8 cellular contexts compared by ENCODE assay signal in the genomic region with DNA sequence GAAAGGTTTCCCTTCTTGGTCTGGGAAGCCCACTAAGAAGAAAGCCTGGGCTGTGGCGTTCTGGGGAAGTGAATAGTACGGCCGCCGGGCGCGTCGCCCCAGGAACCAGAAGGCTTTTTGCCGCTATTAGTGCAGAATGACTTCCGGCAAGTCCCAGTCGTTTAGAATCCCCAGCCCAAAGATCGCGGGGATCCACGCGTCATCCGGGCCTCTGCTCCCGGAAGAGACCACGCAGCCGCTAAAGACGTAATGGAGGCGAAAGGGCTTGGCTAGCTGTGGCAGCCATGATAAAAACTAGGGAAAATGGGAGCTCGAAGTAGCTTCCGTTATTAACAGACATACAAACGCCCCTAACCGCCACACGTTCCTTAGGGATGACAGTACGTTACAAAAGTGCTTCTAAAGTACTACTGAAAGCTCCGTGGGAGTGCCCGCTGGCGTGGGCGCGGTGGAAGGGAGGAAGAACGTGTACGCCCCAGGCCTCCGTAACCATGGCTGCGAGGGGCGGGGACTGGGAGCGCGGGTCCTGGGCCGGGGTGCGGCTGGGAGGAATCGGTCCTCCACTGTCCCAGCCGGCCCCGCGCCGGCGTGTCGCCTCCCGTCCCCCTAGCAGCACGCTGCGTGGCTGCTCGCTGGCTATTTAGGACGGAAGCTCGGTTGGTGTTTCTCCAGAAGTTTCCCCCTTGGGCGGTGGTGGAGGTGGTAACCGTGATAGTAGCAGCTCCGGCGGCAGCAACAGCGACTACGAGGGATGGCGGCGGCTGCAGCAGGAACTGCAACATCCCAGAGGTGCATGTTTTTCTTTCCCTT. TPM values are rescaled to one million over a fixed set of nuclear protein-coding genes. Genes with fewer than 3 reads are reported as not detected.
DNase-seq lines count a peak whose midpoint lies in the region; ATAC-seq and TF ChIP-seq lines count a peak whose summit lies in the region.

Gene SUGT1, plus strand, starts transcription at position 667 of the 810 bp plus-strand sequence. Its CDS starts 85 bp downstream, at position 752.

- DNase-seq in DMS53 treated with DMSO at 0.1 percent for 48 hours (lab: John Stamatoyannopoulos, UW; ENCODE audit: unreplicated experiment): peak; percentile 97
- peak; percentile 96 for DNase-seq in Jurkat, Clone E6-1 (ENCODE audit: low read depth, low spot score)
- DNase-seq in PC-3: peak; percentile 92
- DNase-seq in activated T-cell treated with anti-CD3 and anti-CD28 coated beads for 48 hours (ENCODE audit: low read depth): peak; percentile 92
- DNase-seq in erythroblast (lab: John Stamatoyannopoulos, UW): peak; percentile 97 to 98
- peak; percentile 96 for DNase-seq in stimulated activated CD8-positive, alpha-beta memory T cell treated with anti-CD3 and anti-CD28 coated beads, Interleukin-4, amount 100 ng/mL, for 48 hours

- CTCF ChIA-PET in PC-3 (lab: Charles Lee): interaction anchor here (0.6 to 1.2 kb wide), 3 partner anchors 13 to 803 kb away, joined by 3 to 5 read pairs (median 4); no protein-coding TSS in a partner anchor

- H3K4me3 ChIP-seq in Jurkat, Clone E6-1 (ENCODE audit: low read length): peak within 1 kb of the TSS; percentile 75
- H3K4me3 ChIP-seq in PC-3 (ENCODE audit: low read length) (peak within 1 kb of the TSS; percentile 97), mucosa of rectum (ENCODE audit: low read length in 2 of 2) (peak within 1 kb of the TSS; percentile 88 to 89)

- H3K4me2 ChIP-seq in PC-3 (ENCODE audit: low read length): peak within 1 kb of the TSS; percentile 92

- POLR2A ChIA-PET in PC-3 (lab: Charles Lee; ENCODE audit: unreplicated experiment): interaction anchor here (0.6 to 1.3 kb wide), 4 partner anchors 35 to 1050 kb away, joined by 3 to 19 read pairs (median 5); no protein-coding TSS in a partner anchor

- H2AFZ ChIP-seq in PC-3 (ENCODE audit: low read length): peak within 1 kb of the TSS; percentile 77

- TF ChIP-seq POLR2A in erythroblast (IDR thresholded peaks at IDR 0.05; ENCODE audit: low read length): peak; percentile 93

- H3K27me3 ChIP-seq in PC-3 (ENCODE audit: low read length): no peaks in the 10 kb centered on the region
- H3K27me3 ChIP-seq in mucosa of rectum (ENCODE audit: control insufficient read depth in 2 of 2, insufficient read depth in 2 of 2, low read length in 2 of 2): no peaks in the 10 kb centered on the region

- no TSS peak for BruUV-seq in PC-3 (replicated peaks; lab: Mats Ljungman, UMichigan)

- H3K27ac ChIP-seq in PC-3 (ENCODE audit: low read length) (peak within 1 kb of the TSS; percentile 93), mucosa of rectum (ENCODE audit: low read depth in 2 of 2, low read length in 2 of 2) (peak within 1 kb of the TSS; percentile 99 to 100)

- H3K9me2 ChIP-seq in PC-3 (replicated peaks; ENCODE audit: low read length): no peaks in the 10 kb centered on the region

- ATAC-seq in GM21619 (IDR thresholded peaks at IDR 0.05; ENCODE audit: unreplicated experiment): peak; percentile 92
- peak; percentile 97 for ATAC-seq in PC-3

- H3F3A ChIP-seq in PC-3 (ENCODE audit: low read length, unreplicated experiment): no peaks in the 10 kb centered on the region

- H3K9me3 ChIP-seq in PC-3 (ENCODE audit: low read length) (no peaks in the 10 kb centered on the region), mucosa of rectum (ENCODE audit: control insufficient read depth in 2 of 2, low read length in 2 of 2) (no peaks in the 10 kb centered on the region)

- H4K20me1 ChIP-seq in PC-3 (ENCODE audit: low read length): peaks cover 4% of the 10 kb centered on the region; the same call in 1 of the 2 replicates

- intact Hi-C loops in PC-3 (cut with micrococcal nuclease): loop anchor here (1.0 to 5.0 kb wide), 2 partner anchors 35 to 195 kb away; partner anchors contain the start of gene CKAP2

- peaks cover 70% of the 10 kb centered on the region for H3K79me2 ChIP-seq in PC-3 (ENCODE audit: low read length)

- TF ChIP-seq CTCF in PC-3 (conservative IDR thresholded peaks at IDR 0.05; ENCODE audit: low read depth, low read length): peak; percentile 55

- H3K9ac ChIP-seq in PC-3 (ENCODE audit: low read length) (peak within 1 kb of the TSS; percentile 88), mucosa of rectum (ENCODE audit: low read depth in 1 of 2, low read length in 2 of 2) (peak within 1 kb of the TSS; percentile 88 to 97)

- H3K36me3 ChIP-seq in PC-3 (ENCODE audit: low read depth, low read length) (peaks cover 4% of the 10 kb centered on the region; the same call in 1 of the 2 replicates), mucosa of rectum (ENCODE audit: control insufficient read depth in 2 of 2, insufficient read depth in 2 of 2, low read length in 2 of 2) (peaks cover under 1 to 3% of the 10 kb centered on the region in 2 donors)

- H3K4me1 ChIP-seq in PC-3 (ENCODE audit: insufficient read depth, low read length): peaks cover 18% of the 10 kb centered on the region
- peaks cover 13% of the 10 kb centered on the region in 2 donors for H3K4me1 ChIP-seq in mucosa of rectum (ENCODE audit: control insufficient read depth in 2 of 2, insufficient read depth in 2 of 2, low read length in 2 of 2)

RNA-seq across cellular contexts. Expression of gene SUGT1, which starts in this region (rescaled TPM):
- polyA plus RNA-seq in Jurkat, Clone E6-1 (2012; ENCODE audit: insufficient read depth, insufficient read length): 89.8 TPM
- total RNA-seq in PC-3 (2014; rRNA removed): 26.0 and 29.3 TPM in 2 replicates

Comparison
In these comparisons a context has a peak if more than half of its experiments do, and no peak if none do; other contexts are left out.
1. Peak in every context shown above with its lines: DNase-seq, ATAC-seq, H3K4me3 ChIP-seq and H3K27ac ChIP-seq.